In the genomic region with DNA sequence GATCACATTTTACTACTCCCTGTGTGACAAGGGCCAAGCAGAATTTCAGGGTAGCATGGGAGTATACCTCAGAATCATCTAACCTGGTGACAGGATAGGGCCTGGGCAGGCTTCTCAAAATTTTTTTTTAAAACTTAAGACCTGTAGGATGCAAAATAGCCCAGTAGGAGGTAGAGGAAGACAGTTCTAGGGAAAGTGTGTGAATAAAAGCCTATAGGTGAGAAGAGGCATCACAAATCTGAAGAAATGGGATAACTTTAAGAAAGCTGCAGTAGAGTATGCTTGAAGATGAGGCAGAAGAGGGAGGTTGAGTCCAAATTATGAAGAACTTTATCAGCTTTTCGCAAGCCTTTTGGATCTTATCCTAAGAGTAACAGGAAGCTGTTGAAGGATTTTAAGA, we compare ENCODE assay signal across 10 cellular contexts. TPM values are rescaled to one million over a fixed set of nuclear protein-coding genes. Genes with fewer than 3 reads are reported as not detected.
DNase-seq lines count a peak whose midpoint lies in the region; ATAC-seq, FAIRE-seq and TF ChIP-seq lines count a peak whose summit lies in the region.
"Had no signal": no experiment of that assay in that cellular context is flagged by ENCODE, and none has a peak within 500 bp of the region (broad histone marks: within the 10 kb centered on the region; RNA-seq: fewer than 3 reads in every experiment).

No MANE protein-coding gene starts in this region.

- H3K36me3 ChIP-seq in GM12878 (ENCODE audit: control insufficient read depth in 2 of 2, insufficient read depth in 2 of 2, low read length in 1 of 2) (no peaks in the 10 kb centered on the region), neural progenitor cell (no peaks in the 10 kb centered on the region), upper lobe of right lung (no peaks in the 10 kb centered on the region)

- SMC1A ChIA-PET in GM12878 (lab: Charles Lee; ENCODE audit: uncharacterized antibody, unreplicated experiment): interaction anchor here (0.8 to 1.4 kb wide), 4 partner anchors 13 to 31 kb away, joined by 3 to 4 read pairs (median 4); no protein-coding TSS in a partner anchor

- H3K9me3 ChIP-seq in GM12878 (replicated peaks; ENCODE audit: control insufficient read depth, insufficient read depth, low read length) (no peaks in the 10 kb centered on the region), neural progenitor cell (ENCODE audit: low read depth) (no peaks in the 10 kb centered on the region), upper lobe of right lung (no peaks in the 10 kb centered on the region)

- peak; percentile 79 for ATAC-seq in GM12878
- ATAC-seq in upper lobe of right lung: no peak

- H3K9ac ChIP-seq in GM12878 (ENCODE audit: control insufficient read depth, insufficient read depth, low read length): no peak overlapping the region
- H3K9ac ChIP-seq in neural progenitor cell: no peak overlapping the region

- no TSS peak for BruUV-seq in GM12878 (replicated peaks; lab: Mats Ljungman, UMichigan)

- no peaks in the 10 kb centered on the region for H3K27me3 Mint-ChIP-seq in activated CD4-positive, alpha-beta T cell treated with anti-CD3 and anti-CD28 coated beads, Interleukin-2, amount 10 ng/mL, durations not matched to agents 24 days and 14 days
- no peaks in the 10 kb centered on the region for H3K27me3 Mint-ChIP-seq in neural progenitor cell (ENCODE audit: insufficient read depth, low read depth)

- H3K4me1 ChIP-seq in GM12878 (ENCODE audit: control insufficient read depth, insufficient read depth, low read length) (no peaks in the 10 kb centered on the region), neural progenitor cell (no peaks in the 10 kb centered on the region), upper lobe of right lung (no peaks in the 10 kb centered on the region)

- no peaks in the 10 kb centered on the region for H3F3A ChIP-seq in neural progenitor cell (ENCODE audit: low read depth)

- DNase-seq in activated CD4-positive, alpha-beta T cell treated with anti-CD3 and anti-CD28 coated beads, Interleukin-2, amount 10 ng/mL, durations not matched to agents 24 days and 14 days: peak; percentile 63
- DNase-seq in activated CD4-positive, alpha-beta T cell treated with anti-CD3 and anti-CD28 coated beads for 4 hours: no peak
- no peak for DNase-seq in LNCaP clone FGC (ENCODE audit: low read depth)
- DNase-seq in GM12878 (ENCODE audit: low read depth, low spot score): no peak
- DNase-seq in neural progenitor cell (ENCODE audit: low spot score): no peak
- DNase-seq in upper lobe of right lung: no peak
- no peak for DNase-seq in stimulated activated CD4-positive, alpha-beta T cell treated with anti-CD3 and anti-CD28 coated beads, Interleukin-15, amount 100 ng/mL, for 24 hours
- DNase-seq in NCI-H446 (lab: John Stamatoyannopoulos, UW): no peak
- DNase-seq: effector memory CD4-positive, alpha-beta T cell; left cardiac atrium had no signal

- peaks cover 3% of the 10 kb centered on the region for H3K9me3 Mint-ChIP-seq in activated CD4-positive, alpha-beta T cell treated with anti-CD3 and anti-CD28 coated beads, Interleukin-2, amount 10 ng/mL, durations not matched to agents 24 days and 14 days
- peaks cover 6% of the 10 kb centered on the region for H3K9me3 Mint-ChIP-seq in neural progenitor cell

- TF ChIP-seq POLR2A in GM12878 (IDR thresholded peaks at IDR 0.05; ENCODE audit: low read depth, low read length): no peak

- no peak overlapping the region for H3K4me3 Mint-ChIP-seq in activated CD4-positive, alpha-beta T cell treated with anti-CD3 and anti-CD28 coated beads, Interleukin-2, amount 10 ng/mL, durations not matched to agents 24 days and 14 days
- no peak overlapping the region for H3K4me3 Mint-ChIP-seq in neural progenitor cell

- CTCF ChIA-PET in GM12878 (lab: Yijun Ruan, JAX): interaction anchor here (0.9 to 1.5 kb wide), 3 partner anchors 12 to 14 kb away, joined by 3 to 7 read pairs (median 3); no protein-coding TSS in a partner anchor

- TF ChIP-seq CTCF in LNCaP clone FGC (IDR thresholded peaks at IDR 0.05; ENCODE audit: control insufficient read depth, extremely low read depth, insufficient read depth): 0 out of 2 replicates have a peak, but pooled peaks have one; percentile 7
- TF ChIP-seq CTCF in GM12878 (IDR thresholded peaks at IDR 0.05 in 2 of 3, conservative IDR thresholded peaks at IDR 0.05 in 1 of 3; ENCODE audit: control insufficient read depth in 2 of 3, extremely low read depth in 1 of 3, insufficient read depth in 1 of 3, low read depth in 3 of 3, low read length in 3 of 3): peak in 2 of 3 experiments; percentile 16 to 30; a peak in 2 of 6 replicates
- peak; percentile 7 for TF ChIP-seq CTCF in neural progenitor cell (IDR thresholded peaks at IDR 0.05)
- TF ChIP-seq CTCF in upper lobe of right lung (IDR thresholded peaks at IDR 0.05): no peak

- H4K20me1 ChIP-seq in GM12878 (ENCODE audit: control insufficient read depth, insufficient read depth) (no peaks in the 10 kb centered on the region), neural progenitor cell (ENCODE audit: low read depth) (no peaks in the 10 kb centered on the region)

- H2AFZ ChIP-seq in GM12878 (ENCODE audit: control insufficient read depth, low read depth, low read length) (no peak overlapping the region), neural progenitor cell (replicated peaks) (no peak overlapping the region)

- H3K4me1 Mint-ChIP-seq in activated CD4-positive, alpha-beta T cell treated with anti-CD3 and anti-CD28 coated beads, Interleukin-2, amount 10 ng/mL, durations not matched to agents 24 days and 14 days: peaks cover 22% of the 10 kb centered on the region
- no peaks in the 10 kb centered on the region for H3K4me1 Mint-ChIP-seq in neural progenitor cell

- intact Hi-C loops in activated CD4-positive, alpha-beta T cell treated with anti-CD3 and anti-CD28 coated beads, Interleukin-2, amount 10 ng/mL, durations not matched to agents 24 days and 14 days (cut with micrococcal nuclease): no loop called here
- intact Hi-C loops in GM12878 (cut with micrococcal nuclease; ENCODE audit: unreplicated experiment) (no loop called here), upper lobe of right lung (cut with DNase I) (no loop called here)

- TF ChIP-seq RAD21 in GM12878 (IDR thresholded peaks at IDR 0.05; ENCODE audit: insufficient read depth, low read depth, low read length): peak; percentile 38; the same call in 1 of the 2 replicates

- in situ Hi-C loops in GM12878 (cut with MboI): no loop called here

- H3K27ac ChIP-seq in GM12878 (ENCODE audit: control insufficient read depth, insufficient read depth): no peak overlapping the region
- H3K27ac ChIP-seq in neural progenitor cell: no peak overlapping the region
- H3K27ac ChIP-seq in upper lobe of right lung: no peak overlapping the region

- H3K36me3 Mint-ChIP-seq in activated CD4-positive, alpha-beta T cell treated with anti-CD3 and anti-CD28 coated beads, Interleukin-2, amount 10 ng/mL, durations not matched to agents 24 days and 14 days (ENCODE audit: low read depth): peaks cover 50% of the 10 kb centered on the region
- peaks cover 6% of the 10 kb centered on the region for H3K36me3 Mint-ChIP-seq in neural progenitor cell

- FAIRE-seq in GM12878 (lab: Jason Lieb, UNC): no peak

- 100% methylated on average over 1 of the region's 1 CpG for WGBS in GM12878 (ENCODE audit: insufficient coverage, insufficient replicate concordance, low lambda C conversion rate, missing lambda C conversion rate)

- H3K27me3 ChIP-seq in GM12878 (replicated peaks in 1 of 2; ENCODE audit: control insufficient read depth in 2 of 2, insufficient read depth in 2 of 2, low read length in 1 of 2): no peaks in the 10 kb centered on the region
- no peaks in the 10 kb centered on the region for H3K27me3 ChIP-seq in neural progenitor cell
- H3K27me3 ChIP-seq in upper lobe of right lung: no peaks in the 10 kb centered on the region

- H3K27ac Mint-ChIP-seq in activated CD4-positive, alpha-beta T cell treated with anti-CD3 and anti-CD28 coated beads, Interleukin-2, amount 10 ng/mL, durations not matched to agents 24 days and 14 days: no peak overlapping the region
- H3K27ac Mint-ChIP-seq in neural progenitor cell: no peak overlapping the region

- RAD21 ChIA-PET in GM12878 (lab: Charles Lee; ENCODE audit: unreplicated experiment): interaction anchor here (0.5 to 1.2 kb wide), 6 partner anchors 10 to 485 kb away, joined by 3 to 4 read pairs (median 3); no protein-coding TSS in a partner anchor

- no peak for TF ChIP-seq EP300 in GM12878 (IDR thresholded peaks at IDR 0.05; ENCODE audit: borderline replicate concordance in 1 of 2, control insufficient read depth in 1 of 2, low read depth in 2 of 2, low read length in 2 of 2)

- POLR2A ChIA-PET in GM12878 (lab: Charles Lee): interaction anchor here (0.5 to 0.6 kb wide), 3 partner anchors 12 to 95 kb away, joined by 3 to 8 read pairs (median 5); no protein-coding TSS in a partner anchor

- no peaks in the 10 kb centered on the region for H3K79me2 ChIP-seq in GM12878 (ENCODE audit: control insufficient read depth, insufficient read depth, low read length)
- H3K79me2 ChIP-seq in neural progenitor cell (ENCODE audit: low read depth): no peaks in the 10 kb centered on the region

- H3K4me3 ChIP-seq in LNCaP clone FGC (ENCODE audit: low read depth, low read length) (no peak overlapping the region), GM12878 (no peak overlapping the region), neural progenitor cell (no peak overlapping the region), upper lobe of right lung (no peak overlapping the region)

- no peak overlapping the region for H3K4me2 ChIP-seq in GM12878 (ENCODE audit: control insufficient read depth, insufficient read depth)
- H3K4me2 ChIP-seq in neural progenitor cell: no peak overlapping the region

RNA-seq across cellular contexts. Expression of a gene that starts 32.3 kb away (rescaled TPM):
- total RNA-seq in activated CD4-positive, alpha-beta T cell treated with anti-CD3 and anti-CD28 coated beads, Interleukin-2, amount 10 ng/mL, durations not matched to agents 24 days and 14 days: 68.3 and 69.4 TPM in 2 replicates
- total RNA-seq in GM12878 (2013; cell fraction: nucleolus; rRNA removed): 235 and 239 TPM in 2 replicates
- 34.3 and 37.5 TPM in 2 replicates for total RNA-seq in GM12878 (2014; rRNA removed)
- 65.4 and 66.3 TPM in 2 replicates for total RNA-seq in GM12878 (2014; rRNA removed; fragmentation: Illumina TruSeq; extraction: Trizol)
- total RNA-seq in GM12878 (2021): 48.2 and 50.8 TPM in 2 replicates
- polyA plus RNA-seq in GM12878 (2011; ENCODE audit: low read depth): 13.6 TPM
- polyA plus RNA-seq in GM12878 (2011; rRNA removed): 59.0 and 81.7 TPM in 2 replicates
- polyA plus RNA-seq in GM12878 (2011; cell fraction: cytosol; rRNA removed): 28.0 and 29.2 TPM in 2 replicates
- 73.2 and 77.1 TPM in 2 replicates for polyA plus RNA-seq in GM12878 (2011; cell fraction: nucleus; rRNA removed)
- polyA plus RNA-seq in GM12878 (2012): 18.0 and 24.3 TPM in 2 replicates
- polyA plus RNA-seq in GM12878 (2014; fragmentation: Illumina TruSeq; extraction: Trizol): 53.9 and 66.5 TPM in 2 replicates
- 10 to 100 TPM; 20.0 to 22.0 TPM for polyA plus RNA-seq in GM12878 (2014; fragmentation: Nextera tagmentation; extraction: Ambion mirVana)
- polyA plus RNA-seq in GM12878 (2014; rRNA removed): 27.2 and 32.1 TPM in 2 replicates
- polyA plus RNA-seq in GM12878 (2016; fragmentation: Nextera tagmentation; extraction: Ambion mirVana): 10 to 100 TPM; 37.3 to 40.2 TPM
- polyA minus RNA-seq in GM12878 (2011; rRNA and poly(A)+ RNA removed): 53.4 and 58.4 TPM in 2 replicates
- 21.1 and 23.3 TPM in 2 replicates for polyA minus RNA-seq in GM12878 (2011; cell fraction: cytosol; rRNA and poly(A)+ RNA removed)
- 48.0 and 77.5 TPM in 2 replicates for polyA minus RNA-seq in GM12878 (2011; cell fraction: nucleus; rRNA and poly(A)+ RNA removed)
- 29.2 and 45.4 TPM in 2 replicates for total RNA-seq in neural progenitor cell (ENCODE audit: low replicate concordance)
- total RNA-seq in upper lobe of right lung: 20.3 TPM

RNA-seq across cellular contexts. Expression of a gene that starts 57.0 kb away (rescaled TPM):
- 1.3 and 1.5 TPM in 2 replicates for total RNA-seq in activated CD4-positive, alpha-beta T cell treated with anti-CD3 and anti-CD28 coated beads, Interleukin-2, amount 10 ng/mL, durations not matched to agents 24 days and 14 days
- 1.8 and 2.3 TPM in 2 replicates for total RNA-seq in GM12878 (2013; cell fraction: nucleolus; rRNA removed)
- total RNA-seq in GM12878 (2014; rRNA removed) (1.2 and 2.4 TPM in 2 replicates), GM12878 (2014; rRNA removed; fragmentation: Illumina TruSeq; extraction: Trizol) (1.8 and 2.1 TPM in 2 replicates), GM12878 (2021) (1.4 and 1.5 TPM in 2 replicates), neural progenitor cell (ENCODE audit: low replicate concordance) (4.5 and 5.5 TPM in 2 replicates), upper lobe of right lung (37.8 TPM)
- polyA plus RNA-seq in GM12878 (2011; ENCODE audit: low read depth): 1.9 TPM
- polyA plus RNA-seq in GM12878 (2011; rRNA removed) (1.1 and 2.2 TPM in 2 replicates), GM12878 (2014; fragmentation: Illumina TruSeq; extraction: Trizol) (1.2 and 2.4 TPM in 2 replicates), GM12878 (2014; fragmentation: Nextera tagmentation; extraction: Ambion mirVana) (under 1 TPM; 0.39 to 0.60 TPM), GM12878 (2014; rRNA removed) (2.0 and 2.2 TPM in 2 replicates), GM12878 (2016; fragmentation: Nextera tagmentation; extraction: Ambion mirVana) (1 to 10 TPM; 1.1 to 1.5 TPM)
- polyA plus RNA-seq in GM12878 (2011; cell fraction: cytosol; rRNA removed): 0.57 and 0.79 TPM in 2 replicates
- polyA plus RNA-seq in GM12878 (2011; cell fraction: nucleus; rRNA removed): 0.95 and 1.1 TPM in 2 replicates
- 0.91 and 1.6 TPM in 2 replicates for polyA plus RNA-seq in GM12878 (2012)
- 1.5 and 1.8 TPM in 2 replicates for polyA minus RNA-seq in GM12878 (2011; rRNA and poly(A)+ RNA removed)
- polyA minus RNA-seq in GM12878 (2011; cell fraction: cytosol; rRNA and poly(A)+ RNA removed): 1.0 TPM in 1 of 2 replicates, not detected in the other
- 0.48 and 1.2 TPM in 2 replicates for polyA minus RNA-seq in GM12878 (2011; cell fraction: nucleus; rRNA and poly(A)+ RNA removed)
